ENCODE assay signal across 1 cellular context in the genomic region with DNA sequence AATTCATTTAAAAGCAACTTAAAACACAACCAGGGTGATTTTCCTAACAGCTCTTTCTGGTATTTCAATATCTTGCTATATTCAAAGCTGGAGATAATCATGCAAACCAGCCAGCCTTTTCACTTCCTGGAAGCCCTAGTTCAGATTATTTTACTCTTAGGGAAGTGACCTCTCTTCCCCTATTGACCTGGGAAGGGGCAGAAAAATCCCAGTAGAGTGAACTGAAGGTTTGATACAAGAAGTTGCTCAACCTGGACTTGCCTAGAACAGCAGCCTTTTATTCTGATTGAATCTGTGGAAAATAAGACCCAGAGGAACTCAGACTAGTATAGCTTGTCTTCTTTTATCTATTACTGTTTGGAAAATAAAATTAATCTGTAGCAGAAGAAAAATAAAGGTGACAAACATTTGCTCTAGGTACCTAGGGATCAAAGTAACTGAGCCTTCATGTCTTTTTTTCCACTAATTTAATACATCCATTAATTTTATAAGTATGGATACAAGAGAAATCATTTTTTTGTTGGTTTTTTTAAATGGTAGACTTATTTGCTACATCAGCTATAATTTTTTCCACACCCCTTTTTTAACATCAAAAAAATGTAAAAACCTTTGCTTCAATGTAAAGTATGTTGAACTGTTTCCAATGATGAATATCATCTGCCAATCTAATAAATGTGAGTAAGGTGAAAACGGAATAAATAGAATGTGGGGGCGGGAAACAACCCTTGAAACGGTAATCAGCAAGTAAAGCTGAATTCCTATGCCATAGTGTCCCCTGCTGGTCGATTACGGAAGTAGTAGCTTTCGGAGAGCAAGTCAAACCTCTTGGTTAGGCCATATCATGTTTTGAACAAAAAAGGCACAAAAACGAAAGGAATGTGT.
TF ChIP-seq lines count a peak whose summit lies in the region.

No MANE protein-coding gene starts in this region.

TF ChIP-seq in HepG2, 621 proteins besides CTCF, POLR2A, EP300 and RAD21 (continued from another document):
- TF ChIP-seq ZNF720 (CRISPR knock-in tag; IDR thresholded peaks at IDR 0.05) (no peak), STAG1 (CRISPR knock-in tag; IDR thresholded peaks at IDR 0.05) (peak; percentile 92), KDM2A (CRISPR knock-in tag; IDR thresholded peaks at IDR 0.05; ENCODE audit: borderline replicate concordance, low read depth) (no peak), ARID3A (IDR thresholded peaks at IDR 0.05; ENCODE audit: low read depth, low read length) (0 out of 2 replicates have a peak, but pooled peaks have one; percentile 35), TEAD3 (CRISPR knock-in tag; optimal IDR thresholded peaks at IDR 0.05; ENCODE audit: borderline replicate concordance) (peak; percentile 50), GPN1 (CRISPR knock-in tag; IDR thresholded peaks at IDR 0.05; ENCODE audit: borderline replicate concordance) (no peak), ZNF780A (CRISPR knock-in tag; IDR thresholded peaks at IDR 0.05) (0 out of 2 replicates have a peak, but pooled peaks have one; percentile 44), GRHL1 (CRISPR knock-in tag; conservative IDR thresholded peaks at IDR 0.05) (no peak)
- TF ChIP-seq, protein P1, sequence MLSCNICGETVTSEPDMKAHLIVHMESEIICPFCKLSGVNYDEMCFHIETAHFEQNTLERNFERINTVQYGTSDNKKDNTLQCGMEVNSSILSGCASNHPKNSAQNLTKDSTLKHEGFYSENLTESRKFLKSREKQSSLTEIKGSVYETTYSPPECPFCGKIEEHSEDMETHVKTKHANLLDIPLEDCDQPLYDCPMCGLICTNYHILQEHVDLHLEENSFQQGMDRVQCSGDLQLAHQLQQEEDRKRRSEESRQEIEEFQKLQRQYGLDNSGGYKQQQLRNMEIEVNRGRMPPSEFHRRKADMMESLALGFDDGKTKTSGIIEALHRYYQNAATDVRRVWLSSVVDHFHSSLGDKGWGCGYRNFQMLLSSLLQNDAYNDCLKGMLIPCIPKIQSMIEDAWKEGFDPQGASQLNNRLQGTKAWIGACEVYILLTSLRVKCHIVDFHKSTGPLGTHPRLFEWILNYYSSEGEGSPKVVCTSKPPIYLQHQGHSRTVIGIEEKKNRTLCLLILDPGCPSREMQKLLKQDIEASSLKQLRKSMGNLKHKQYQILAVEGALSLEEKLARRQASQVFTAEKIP (CRISPR knock-in tag; IDR thresholded peaks at IDR 0.05; ENCODE audit: borderline replicate concordance), result no peak
- TF ChIP-seq, protein P2, sequence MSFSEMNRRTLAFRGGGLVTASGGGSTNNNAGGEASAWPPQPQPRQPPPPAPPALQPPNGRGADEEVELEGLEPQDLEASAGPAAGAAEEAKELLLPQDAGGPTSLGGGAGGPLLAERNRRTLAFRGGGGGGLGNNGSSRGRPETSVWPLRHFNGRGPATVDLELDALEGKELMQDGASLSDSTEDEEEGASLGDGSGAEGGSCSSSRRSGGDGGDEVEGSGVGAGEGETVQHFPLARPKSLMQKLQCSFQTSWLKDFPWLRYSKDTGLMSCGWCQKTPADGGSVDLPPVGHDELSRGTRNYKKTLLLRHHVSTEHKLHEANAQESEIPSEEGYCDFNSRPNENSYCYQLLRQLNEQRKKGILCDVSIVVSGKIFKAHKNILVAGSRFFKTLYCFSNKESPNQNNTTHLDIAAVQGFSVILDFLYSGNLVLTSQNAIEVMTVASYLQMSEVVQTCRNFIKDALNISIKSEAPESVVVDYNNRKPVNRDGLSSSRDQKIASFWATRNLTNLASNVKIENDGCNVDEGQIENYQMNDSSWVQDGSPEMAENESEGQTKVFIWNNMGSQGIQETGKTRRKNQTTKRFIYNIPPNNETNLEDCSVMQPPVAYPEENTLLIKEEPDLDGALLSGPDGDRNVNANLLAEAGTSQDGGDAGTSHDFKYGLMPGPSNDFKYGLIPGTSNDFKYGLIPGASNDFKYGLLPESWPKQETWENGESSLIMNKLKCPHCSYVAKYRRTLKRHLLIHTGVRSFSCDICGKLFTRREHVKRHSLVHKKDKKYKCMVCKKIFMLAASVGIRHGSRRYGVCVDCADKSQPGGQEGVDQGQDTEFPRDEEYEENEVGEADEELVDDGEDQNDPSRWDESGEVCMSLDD (CRISPR knock-in tag; IDR thresholded peaks at IDR 0.05; ENCODE audit: borderline replicate concordance), result no peak
